Comparison of ENCODE assay signal across 22 cellular contexts in the genomic region with DNA sequence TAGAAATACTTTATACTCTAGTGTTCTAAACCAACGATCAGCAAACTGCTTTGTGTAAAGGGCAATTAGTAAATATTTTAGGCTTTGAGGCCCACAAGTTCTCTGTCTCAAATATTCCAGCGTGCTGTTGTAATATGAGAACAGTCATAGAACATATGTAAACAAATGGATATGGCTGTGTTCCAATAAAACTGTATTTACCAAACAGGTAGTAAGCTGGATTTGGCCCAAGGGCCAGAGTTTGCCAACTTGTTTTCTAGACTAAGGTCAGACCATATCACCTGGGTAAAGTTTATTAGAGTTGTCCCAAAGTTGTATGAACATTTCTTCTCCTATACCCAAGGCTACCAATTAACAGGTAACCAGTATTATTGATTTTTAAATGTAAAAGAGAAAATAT.
DNase-seq lines count a peak whose midpoint lies in the region; ATAC-seq, FAIRE-seq and TF ChIP-seq lines count a peak whose summit lies in the region.
"Had no signal": no experiment of that assay in that cellular context is flagged by ENCODE, and none has a peak within 500 bp of the region (broad histone marks: within the 10 kb centered on the region; RNA-seq: fewer than 3 reads in every experiment).

No MANE protein-coding gene starts in this region.

- TF ChIP-seq CTCF in pancreas (IDR thresholded peaks at IDR 0.05) (no peak), spleen (IDR thresholded peaks at IDR 0.05 in 8 of 11, conservative IDR thresholded peaks at IDR 0.05 in 3 of 11) (no peak)

- FAIRE-seq in pancreas (lab: Jason Lieb, UNC), result no peak

- H3K4me3 ChIP-seq in pancreas, result no peak overlapping the region
- H3K4me3 ChIP-seq in spleen, result no peak overlapping the region
- H3K4me3 ChIP-seq: hepatocyte, left ventricle myocardium inferior, SJSA1 had no signal

- no peaks in the 10 kb centered on the region for H3K36me3 ChIP-seq in pancreas
- no peaks in the 10 kb centered on the region for H3K36me3 ChIP-seq in spleen
- H3K36me3 ChIP-seq: left ventricle myocardium inferior, SJSA1 had no signal

- ATAC-seq in pancreas, result peak in 3 of 4 donors; percentile 32 to 73 (median 69)
- no peak for ATAC-seq in HG03521 (IDR thresholded peaks at IDR 0.05; ENCODE audit: unreplicated experiment)
- ATAC-seq in GM21526 (IDR thresholded peaks at IDR 0.05; ENCODE audit: low FRiP score, unreplicated experiment), result no peak
- ATAC-seq: CD8-positive, alpha-beta T cell; natural killer cell; Panc1 had no signal

- H3K4me1 ChIP-seq in pancreas (no peaks in the 10 kb centered on the region), spleen (no peaks in the 10 kb centered on the region)
- H3K4me1 ChIP-seq: left ventricle myocardium inferior, SJSA1 had no signal

- WGBS in pancreas, 2 donors, result 32 to 34% methylated on average over 2 of the region's 2 CpGs
- WGBS in spleen, 5 donors, result 73 to 89% (median 80%) methylated on average over 2 of the region's 2 CpGs

- peak; percentile 48 for DNase-seq in NCI-H1092 treated with DMSO at 0.1 percent for 48 hours (lab: John Stamatoyannopoulos, UW)
- peak; percentile 57 for DNase-seq in NCI-H2107 (lab: John Stamatoyannopoulos, UW)
- DNase-seq in NCI-H748 (lab: John Stamatoyannopoulos, UW; ENCODE audit: unreplicated experiment), result peak; percentile 86
- peak in 4 of 6 donors; percentile 13 to 61 (median 46) for DNase-seq in pancreas
- no peak for DNase-seq in spleen
- DNase-seq: activated CD8-positive, alpha-beta memory T cell treated with anti-CD3 and anti-CD28 coated beads, Interleukin-2, amount 50 U/mL, for 4 hours; activated naive CD8-positive, alpha-beta T cell treated with anti-CD3 and anti-CD28 coated beads, Interleukin-2, amount 10 ng/mL, durations not matched to agents 7 days and 5 days; CD8-positive, alpha-beta T cell; effector CD4-positive, alpha-beta T cell; H9; left ventricle myocardium inferior; natural killer cell; NCI-H187 treated with DMSO at 0.1 percent for 48 hours; NK-92 treated with Interleukin-12 subunit alpha and Interleukin-12 subunit beta, amount 100 ng/mL, for 24 hours; retina; stimulated activated CD4-positive, alpha-beta T cell treated with anti-CD3 and anti-CD28 coated beads, Interleukin-4, amount 100 ng/mL, for 1 hour; stimulated activated naive CD4-positive, alpha-beta T cell had no signal

- no peak for TF ChIP-seq POLR2A in spleen (IDR thresholded peaks at IDR 0.05)

- H3K27ac ChIP-seq in pancreas, result no peak overlapping the region
- H3K27ac ChIP-seq in spleen, result no peak overlapping the region
- H3K27ac ChIP-seq: hepatocyte, left ventricle myocardium inferior, SJSA1 had no signal

- H3K27me3 ChIP-seq in pancreas (no peaks in the 10 kb centered on the region), spleen (replicated peaks in 1 of 7) (no peaks in the 10 kb centered on the region)
- H3K27me3 ChIP-seq: hepatocyte, SJSA1 had no signal

- intact Hi-C loops in pancreas (cut with DNase I), result no loop called here
- intact Hi-C loops in spleen (cut with DNase I; ENCODE audit: low total_unique reads), result no loop called here

- H3K9me3 ChIP-seq in pancreas (no peaks in the 10 kb centered on the region), spleen (no peaks in the 10 kb centered on the region)
- H3K9me3 ChIP-seq: left ventricle myocardium inferior, SJSA1 had no signal

Comparison
In these comparisons a context has a peak if more than half of its experiments do, and no peak if none do; other contexts are left out.
1. ATAC-seq: peak in pancreas (3 of 4); none in HG03521 (single experiment) and GM21526 (single experiment).